ENCODE assay signal across 1 cellular context in the genomic region with DNA sequence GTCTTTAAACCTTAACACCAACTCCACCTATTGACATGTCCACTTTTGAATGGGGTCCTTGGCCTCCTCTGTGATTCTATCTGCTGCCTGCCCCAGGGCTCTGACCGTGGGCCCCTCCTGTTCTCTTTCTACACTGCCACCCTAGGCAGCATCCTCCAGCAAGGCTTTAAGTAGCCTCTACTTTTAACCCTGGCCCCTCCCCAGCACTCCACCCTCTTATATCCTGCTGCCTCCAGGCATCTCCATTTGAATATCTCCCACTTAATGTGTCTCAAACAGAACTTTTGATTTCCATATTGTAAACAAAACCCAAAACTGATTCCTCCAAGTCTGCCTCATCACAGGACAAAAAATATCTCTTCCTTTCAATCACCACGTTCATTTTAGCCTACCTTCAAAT.
TF ChIP-seq lines count a peak whose summit lies in the region.

No MANE protein-coding gene starts in this region.

TF ChIP-seq in HepG2, 621 proteins besides CTCF, POLR2A, EP300 and RAD21 (continued from another document):
- TF ChIP-seq ZNF646 (CRISPR knock-in tag; IDR thresholded peaks at IDR 0.05) (no peak), CBFB (CRISPR knock-in tag; IDR thresholded peaks at IDR 0.05) (no peak)
